Comparison of ENCODE assay signal across 8 cellular contexts in the genomic region with DNA sequence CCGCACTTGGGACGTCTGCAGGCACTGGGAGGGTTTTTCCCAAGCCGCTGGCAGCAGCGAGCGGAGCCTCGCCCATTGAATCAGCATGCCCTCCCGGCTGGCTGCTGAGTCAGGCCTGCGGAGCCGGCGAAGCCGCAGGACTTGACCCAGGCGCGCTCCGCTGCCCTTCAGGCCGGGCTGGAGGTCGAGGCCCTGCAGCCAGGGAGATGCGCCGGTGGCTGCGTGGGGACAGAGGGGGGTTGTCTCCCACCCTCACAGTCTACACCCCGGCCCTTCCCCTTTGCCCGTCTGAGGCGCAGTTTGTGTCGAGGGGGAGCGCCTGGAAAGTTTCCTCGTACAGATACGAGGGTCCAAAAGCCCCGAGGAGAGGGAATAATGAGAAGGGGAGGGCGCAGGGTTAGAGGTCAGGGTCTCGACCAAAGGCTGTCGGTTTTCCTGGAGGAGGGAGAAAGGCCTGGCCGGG. TPM values are rescaled to one million over a fixed set of nuclear protein-coding genes. Genes with fewer than 3 reads are reported as not detected.
DNase-seq lines count a peak whose midpoint lies in the region; ATAC-seq and TF ChIP-seq lines count a peak whose summit lies in the region.

No MANE protein-coding gene starts in this region.

- H3K4me1 ChIP-seq in Caco-2 (peaks cover 24% of the 10 kb centered on the region), esophagus (ENCODE audit: control insufficient read depth in 2 of 2, insufficient read depth in 2 of 2, low read length in 1 of 2) (peaks cover 0 to 17% of the 10 kb centered on the region in 2 donors), mononuclear cell (ENCODE audit: insufficient read depth, low read length) (peaks cover 62% of the 10 kb centered on the region), tibial nerve (peaks cover 0 to 65% (median 29%) of the 10 kb centered on the region in 4 donors)

- H3K4me1 Mint-ChIP-seq in Caco-2 (ENCODE audit: low read depth, unreplicated experiment) (peaks cover 7% of the 10 kb centered on the region), HFFc6 (ENCODE audit: low read depth) (peaks cover 61% of the 10 kb centered on the region)

- POLR2A ChIA-PET in Caco-2 (lab: Charles Lee), result interaction anchor here (0.5 to 0.6 kb wide), 3 partner anchors 16 to 70 kb away, joined by 3 to 4 read pairs (median 3); no protein-coding TSS in a partner anchor

- H3K27me3 Mint-ChIP-seq in Caco-2 (ENCODE audit: insufficient read depth, unreplicated experiment), result no peaks in the 10 kb centered on the region
- no peaks in the 10 kb centered on the region for H3K27me3 Mint-ChIP-seq in HFFc6 (ENCODE audit: insufficient read depth)

- peak in 1 of 2 donors; percentile 76 for TF ChIP-seq EP300 in tibial nerve (IDR thresholded peaks at IDR 0.05)

- no TSS peak for BruUV-seq in Caco-2 (replicated peaks; lab: Mats Ljungman, UMichigan)

- WGBS in esophagus, 2 donors, result 4 to 6% methylated on average over 29 to 31 of the region's 31 CpGs
- 2% methylated on average over 16 to 17 of the region's 31 CpGs for WGBS in tibial nerve, 2 donors

- H3K9me3 Mint-ChIP-seq in Caco-2 (ENCODE audit: unreplicated experiment) (no peaks in the 10 kb centered on the region), HFFc6 (no peaks in the 10 kb centered on the region)

- TF ChIP-seq POLR2A in tibial nerve (IDR thresholded peaks at IDR 0.05), result peak; percentile 25 to 40

- H3K27me3 ChIP-seq in Caco-2 (replicated peaks; ENCODE audit: control insufficient read depth, insufficient read depth, low read length) (no peaks in the 10 kb centered on the region), WERI-Rb-1 (ENCODE audit: insufficient read depth, low read depth, severe bottlenecking) (no peaks in the 10 kb centered on the region), esophagus (ENCODE audit: control insufficient read depth in 1 of 2, insufficient read depth in 2 of 2, low read length in 2 of 2) (no peaks in the 10 kb centered on the region), mononuclear cell (ENCODE audit: insufficient read depth, low read length) (no peaks in the 10 kb centered on the region), tibial nerve (no peaks in the 10 kb centered on the region)

- H3K27ac ChIP-seq in WERI-Rb-1 (peak overlapping the region; percentile 92), esophagus (ENCODE audit: low read depth in 2 of 2, low read length in 1 of 2) (peak overlapping the region; percentile 90 to 95), tibial nerve (peak overlapping the region; percentile 96 to 99 (median 98))

- H3K36me3 Mint-ChIP-seq in Caco-2 (ENCODE audit: insufficient read depth, unreplicated experiment), result peaks cover 4% of the 10 kb centered on the region
- H3K36me3 Mint-ChIP-seq in HFFc6 (ENCODE audit: low read depth), result peaks cover 6% of the 10 kb centered on the region; the same call in 1 of the 2 replicates

- H3K27ac Mint-ChIP-seq in Caco-2 (ENCODE audit: unreplicated experiment) (peak overlapping the region; percentile 94), HFFc6 (peak overlapping the region; percentile 97)

- no peak for ATAC-seq in GM18498 (IDR thresholded peaks at IDR 0.05; ENCODE audit: unreplicated experiment)

- CTCF ChIA-PET in Caco-2 (lab: Charles Lee), result interaction anchor here (0.6 kb wide), 1 partner anchor 20 kb away, joined by 3 read pairs; no protein-coding TSS in a partner anchor

- H3K4me3 ChIP-seq in Caco-2 (ENCODE audit: low read depth, low read length) (peak overlapping the region; percentile 98), WERI-Rb-1 (ENCODE audit: low read depth, low read length) (peak overlapping the region; percentile 84), esophagus (ENCODE audit: low read depth in 1 of 2, low read length in 2 of 2) (peak overlapping the region; percentile 89 to 99), mononuclear cell (ENCODE audit: low read length) (peak overlapping the region; percentile 79), tibial nerve (peak overlapping the region; percentile 83 to 95 (median 88))

- DNase-seq in Caco-2, result peak; percentile 53 to 58
- DNase-seq in HFFc6, result peak; percentile 72
- DNase-seq in WERI-Rb-1, result peak; percentile 36
- DNase-seq in tibial nerve (ENCODE audit: low spot score in 2 of 2), result peak; percentile 49 to 51
- no peak for DNase-seq in cerebellar cortex (ENCODE audit: low spot score)

- H3K36me3 ChIP-seq in Caco-2 (ENCODE audit: control insufficient read depth, insufficient read depth, low read length), result no peaks in the 10 kb centered on the region
- H3K36me3 ChIP-seq in WERI-Rb-1, result peaks cover 12% of the 10 kb centered on the region
- H3K36me3 ChIP-seq in esophagus (ENCODE audit: control insufficient read depth in 2 of 2, insufficient read depth in 2 of 2, low read length in 1 of 2), result peaks cover 0 to 2% of the 10 kb centered on the region in 2 donors
- peaks cover 0 to 6% (median 0%) of the 10 kb centered on the region in 3 donors for H3K36me3 ChIP-seq in tibial nerve

- no peaks in the 10 kb centered on the region for H3K9me3 ChIP-seq in Caco-2
- peaks cover 2% of the 10 kb centered on the region for H3K9me3 ChIP-seq in WERI-Rb-1 (ENCODE audit: severe bottlenecking)
- H3K9me3 ChIP-seq in esophagus (ENCODE audit: control insufficient read depth in 2 of 2, insufficient read depth in 1 of 2, low read depth in 1 of 2, low read length in 1 of 2), result no peaks in the 10 kb centered on the region
- H3K9me3 ChIP-seq in mononuclear cell (ENCODE audit: low read depth, low read length), result no peaks in the 10 kb centered on the region
- H3K9me3 ChIP-seq in tibial nerve, result no peaks in the 10 kb centered on the region

- H3K4me3 Mint-ChIP-seq in Caco-2 (ENCODE audit: unreplicated experiment), result peak overlapping the region; percentile 85
- H3K4me3 Mint-ChIP-seq in HFFc6, result peak overlapping the region; percentile 95

- TF ChIP-seq CTCF in Caco-2 (IDR thresholded peaks at IDR 0.05; ENCODE audit: insufficient read depth in 1 of 2, low read depth in 1 of 2, low read length in 1 of 2, severe bottlenecking in 1 of 2, unreplicated experiment in 1 of 2), result no peak
- no peak for TF ChIP-seq CTCF in HFFc6 (IDR thresholded peaks at IDR 0.05)
- TF ChIP-seq CTCF in WERI-Rb-1 (IDR thresholded peaks at IDR 0.05; ENCODE audit: low read depth, low read length), result no peak
- TF ChIP-seq CTCF in tibial nerve (IDR thresholded peaks at IDR 0.05), result no peak

- intact Hi-C loops in Caco-2 (cut with micrococcal nuclease; ENCODE audit: unreplicated experiment), result loop anchor here (10.0 kb wide), 1 partner anchor 63 kb away; a partner anchor contains a TSS

RNA-seq across cellular contexts. Expression of a gene that starts 0.8 kb away (rescaled TPM):
- total RNA-seq in Caco-2 (2022) (108 and 110 TPM in 2 replicates), mononuclear cell (127 TPM), tibial nerve (100 to 1,000 TPM; 402 to 561 (median 495) TPM)
- 100 to 1,000 TPM; 179 to 204 (median 189) TPM for total RNA-seq in HFFc6 (2021; fragmentation: NEBNext Ultra II Directional; extraction: Animal tissue kit (Norgen Biotek cat#: 25700))
- 100 to 1,000 TPM in 1 of 2 donors, 10 to 100 TPM in 1; 69.8 to 102 TPM for polyA plus RNA-seq in esophagus
